Comparison of ENCODE assay signal across 13 cellular contexts in the genomic region with DNA sequence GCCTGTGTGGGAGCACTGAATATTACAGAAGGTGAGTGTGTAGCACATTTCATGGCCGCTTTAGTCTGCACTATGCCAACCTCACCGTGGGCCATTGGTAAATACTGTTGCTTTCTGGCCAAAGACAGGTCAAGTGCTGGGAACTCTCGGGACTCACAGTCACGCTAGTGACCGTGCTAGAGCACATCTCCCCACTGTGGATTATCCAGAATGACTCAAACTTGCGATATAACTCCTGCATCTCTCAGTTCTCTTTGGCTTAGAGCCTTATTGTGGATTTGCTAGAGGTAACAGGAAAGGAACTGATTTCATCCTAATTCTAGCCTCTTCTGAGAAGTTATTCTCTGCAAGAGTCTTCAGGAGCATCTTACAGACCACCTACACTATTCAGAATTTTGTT.
DNase-seq lines count a peak whose midpoint lies in the region; ATAC-seq, FAIRE-seq and TF ChIP-seq lines count a peak whose summit lies in the region.
"Had no signal": no experiment of that assay in that cellular context is flagged by ENCODE, and none has a peak within 500 bp of the region (broad histone marks: within the 10 kb centered on the region; RNA-seq: fewer than 3 reads in every experiment).

No MANE protein-coding gene starts in this region.

- POLR2A ChIA-PET in GM12878 (lab: Charles Lee): interaction anchor here (19.9 to 35.4 kb wide), 3 partner anchors 1 to 27 kb away, joined by 339 to 875 read pairs (median 875); no protein-coding TSS in a partner anchor

- TF ChIP-seq POLR2A in GM12878 (IDR thresholded peaks at IDR 0.05; ENCODE audit: low read depth, low read length): no peak

- H3K9me3 ChIP-seq in GM12878 (replicated peaks; ENCODE audit: control insufficient read depth, insufficient read depth, low read length): no peaks in the 10 kb centered on the region; the same call in 2 of the 3 replicates
- H3K9me3 ChIP-seq in small intestine (ENCODE audit: control insufficient read depth, low read depth): no peaks in the 10 kb centered on the region
- H3K9me3 ChIP-seq: Caco-2 had no signal

- no peak overlapping the region; the same call in 1 of the 2 replicates for H3K4me2 ChIP-seq in GM12878 (ENCODE audit: control insufficient read depth, insufficient read depth)

- ATAC-seq in GM12878 (no peak), GM21526 (IDR thresholded peaks at IDR 0.05; ENCODE audit: low FRiP score, unreplicated experiment) (no peak)
- ATAC-seq: HCT116 had no signal

- H3K4me3 ChIP-seq in GM12865 (ENCODE audit: low read depth, low read length) (no peak overlapping the region), GM12878 (no peak overlapping the region), small intestine (ENCODE audit: low read depth in 1 of 2, low read length in 2 of 2) (peak overlapping the region in 1 of 2 donors; percentile 10)

- no TSS peak for BruUV-seq in GM12878 (replicated peaks; lab: Mats Ljungman, UMichigan)

- TF ChIP-seq CTCF in GM12865 (IDR thresholded peaks at IDR 0.05; ENCODE audit: insufficient read depth, low read depth, low read length, missing control alignments) (no peak), GM12878 (IDR thresholded peaks at IDR 0.05 in 2 of 3, conservative IDR thresholded peaks at IDR 0.05 in 1 of 3; ENCODE audit: control insufficient read depth in 2 of 3, extremely low read depth in 1 of 3, insufficient read depth in 1 of 3, low read depth in 3 of 3, low read length in 3 of 3) (no peak)

- in situ Hi-C loops in GM12878 (cut with MboI): no loop called here

- H2AFZ ChIP-seq in GM12878 (ENCODE audit: control insufficient read depth, low read depth, low read length): no peak overlapping the region

- H3K27me3 ChIP-seq in GM12878 (replicated peaks in 1 of 2; ENCODE audit: control insufficient read depth in 2 of 2, insufficient read depth in 2 of 2, low read length in 1 of 2) (no peaks in the 10 kb centered on the region), small intestine (ENCODE audit: control insufficient read depth in 2 of 2, insufficient read depth in 2 of 2, low read length in 2 of 2) (no peaks in the 10 kb centered on the region)

- peak; percentile 17 for DNase-seq in NCI-H82 (lab: John Stamatoyannopoulos, UW)
- DNase-seq in NCI-H82 treated with DMSO at 0.1 percent for 48 hours (lab: John Stamatoyannopoulos, UW; ENCODE audit: unreplicated experiment): no peak
- peak; percentile 61 for DNase-seq in GM12865 (ENCODE audit: low read depth)
- DNase-seq in GM12878 (ENCODE audit: low read depth, low spot score): no peak
- DNase-seq in small intestine: no peak
- DNase-seq in globus pallidus (ENCODE audit: low spot score): no peak
- no peak for DNase-seq in NCI-H1436 (lab: John Stamatoyannopoulos, UW)
- DNase-seq: Caco-2, NCI-H748 treated with DMSO at 0.1 percent for 48 hours had no signal

- intact Hi-C loops in GM12878 (cut with micrococcal nuclease; ENCODE audit: unreplicated experiment): no loop called here

- no peak overlapping the region for H3K9ac ChIP-seq in GM12878 (ENCODE audit: control insufficient read depth, insufficient read depth, low read length)

- CTCF ChIA-PET in GM12878 (lab: Yijun Ruan, JAX): interaction anchor here (0.7 to 1.3 kb wide), 3 partner anchors 18 to 340 kb away, joined by 3 to 5 read pairs (median 3); no protein-coding TSS in a partner anchor

- no peaks in the 10 kb centered on the region for H4K20me1 ChIP-seq in GM12878 (ENCODE audit: control insufficient read depth, insufficient read depth)

- WGBS in GM12878 (ENCODE audit: insufficient coverage, insufficient replicate concordance, low lambda C conversion rate, missing lambda C conversion rate): 38% methylated on average over 6 of the region's 6 CpGs
- 53 to 82% (median 77%) methylated on average over 6 of the region's 6 CpGs for WGBS in small intestine, 3 donors

- no peak for TF ChIP-seq EP300 in GM12878 (IDR thresholded peaks at IDR 0.05; ENCODE audit: borderline replicate concordance in 1 of 2, control insufficient read depth in 1 of 2, low read depth in 2 of 2, low read length in 2 of 2)

- SMC1A ChIA-PET in GM12878 (lab: Charles Lee; ENCODE audit: uncharacterized antibody, unreplicated experiment): interaction anchor here (0.7 to 19.9 kb wide), 10 partner anchors 7 to 114 kb away, joined by 3 to 357 read pairs (median 4); no protein-coding TSS in a partner anchor

- peaks cover 30% of the 10 kb centered on the region for H3K79me2 ChIP-seq in GM12878 (ENCODE audit: control insufficient read depth, insufficient read depth, low read length)

- RAD21 ChIA-PET in GM12878 (lab: Charles Lee; ENCODE audit: unreplicated experiment): interaction anchor here (0.8 to 27.9 kb wide), 5 partner anchors 5 to 68 kb away, joined by 4 to 797 read pairs (median 83); no protein-coding TSS in a partner anchor

- H3K4me1 ChIP-seq in GM12878 (ENCODE audit: control insufficient read depth, insufficient read depth, low read length): peaks cover 37% of the 10 kb centered on the region
- no peaks in the 10 kb centered on the region for H3K4me1 ChIP-seq in small intestine (ENCODE audit: control insufficient read depth in 2 of 2, insufficient read depth in 1 of 2, low read depth in 1 of 2, low read length in 1 of 2)

- FAIRE-seq in GM12878 (lab: Jason Lieb, UNC): no peak
- FAIRE-seq in small intestine (lab: Jason Lieb, UNC): no peak
- FAIRE-seq: islet of Langerhans had no signal

- H3K27ac ChIP-seq in GM12878 (ENCODE audit: control insufficient read depth, insufficient read depth): peak overlapping the region; percentile 36; the same call in 1 of the 2 replicates
- H3K27ac ChIP-seq in small intestine (ENCODE audit: low read depth in 1 of 2, low read length in 1 of 2): peak overlapping the region; percentile 27 to 63
- H3K27ac ChIP-seq: 22Rv1 had no signal

- no peak for TF ChIP-seq RAD21 in GM12878 (IDR thresholded peaks at IDR 0.05; ENCODE audit: insufficient read depth, low read depth, low read length)

- H3K36me3 ChIP-seq in GM12878 (ENCODE audit: control insufficient read depth in 2 of 2, insufficient read depth in 2 of 2, low read length in 1 of 2) (no peaks in the 10 kb centered on the region; a peak in 1 of 4 replicates), small intestine (ENCODE audit: control insufficient read depth in 2 of 2, insufficient read depth in 2 of 2, low read length in 2 of 2) (no peaks in the 10 kb centered on the region)

TF ChIP-seq in GM12878, 131 proteins besides CTCF, POLR2A, EP300 and RAD21 (continues in another document):
- TF ChIP-seq TCF12 (IDR thresholded peaks at IDR 0.05; ENCODE audit: low read depth, low read length) (no peak), HSF1 (IDR thresholded peaks at IDR 0.05; ENCODE audit: low read depth, low read length) (no peak), IRF4 (IDR thresholded peaks at IDR 0.05; ENCODE audit: low read depth, low read length) (0 out of 2 replicates have a peak, but pooled peaks have one; percentile 25), CBX5 (IDR thresholded peaks at IDR 0.05; ENCODE audit: low read depth) (no peak), YY1 (IDR thresholded peaks at IDR 0.05; ENCODE audit: low read depth, low read length) (no peak), STAT1 (conservative IDR thresholded peaks at IDR 0.05) (no peak), ZNF274 (IDR thresholded peaks at IDR 0.05; ENCODE audit: insufficient read depth, insufficient read length) (no peak), SRF (IDR thresholded peaks at IDR 0.05; ENCODE audit: low read depth in 2 of 2, low read length in 2 of 2) (no peak), BCLAF1 (IDR thresholded peaks at IDR 0.05) (no peak), PML (IDR thresholded peaks at IDR 0.05; ENCODE audit: low read length) (0 out of 2 replicates have a peak, but pooled peaks have one; percentile 37)

Comparison
In these comparisons a context has a peak if more than half of its experiments do, and no peak if none do; other contexts are left out.
1. DNase-seq: peak in NCI-H82 (single experiment) and GM12865 (single experiment); none in NCI-H82 treated with DMSO at 0.1 percent for 48 hours (single experiment), GM12878 (single experiment), small intestine (single experiment), globus pallidus (single experiment) and NCI-H1436 (single experiment).